21 cellular contexts compared by ENCODE assay signal in the genomic region with DNA sequence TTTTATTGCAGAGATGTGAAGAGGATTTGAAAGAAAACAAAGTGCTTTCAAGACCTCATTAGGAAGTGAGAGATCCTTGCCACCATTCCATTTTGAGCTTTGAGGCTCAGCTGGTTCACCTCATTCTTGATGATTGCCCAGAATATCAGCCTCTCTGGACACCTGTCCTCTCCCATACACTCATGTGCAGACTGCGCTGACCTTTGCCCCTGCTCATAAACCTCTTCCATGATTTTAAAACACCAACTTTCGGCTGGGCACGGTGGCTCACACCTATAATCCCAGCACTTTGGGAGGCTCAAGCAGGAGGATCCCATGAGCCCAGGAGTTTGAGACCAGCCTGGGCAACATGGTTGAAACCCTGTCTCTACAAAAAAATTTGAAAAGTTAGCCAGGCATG. TPM values are rescaled to one million over a fixed set of nuclear protein-coding genes. Genes with fewer than 3 reads are reported as not detected.
"Had no signal": no experiment of that assay in that cellular context is flagged by ENCODE, and none has a peak within 500 bp of the region (broad histone marks: within the 10 kb centered on the region; RNA-seq: fewer than 3 reads in every experiment).

No MANE protein-coding gene starts in this region.

- H3K4me3 ChIP-seq: SK-N-MC had no signal

- H3K27ac ChIP-seq: brain microvascular endothelial cell, SK-N-MC had no signal

- DNase-seq: activated CD4-positive, alpha-beta T cell treated with anti-CD3 and anti-CD28 coated beads for 4 hours; activated CD4-positive, CD25-positive, alpha-beta regulatory T cell; activated CD8-positive, alpha-beta T cell treated with anti-CD3 and anti-CD28 coated beads for 36 hours; activated naive CD4-positive, alpha-beta T cell treated with anti-CD3 and anti-CD28 coated beads, Interleukin-2, amount 50 U/mL, for 16 hours; brain microvascular endothelial cell; KG1; NCI-H1048; NCI-H146; NCI-H187 treated with DMSO at 0.1 percent for 48 hours; NCI-H2171 treated with DMSO at 0.1 percent for 48 hours; NCI-H226; NCI-H510A; NCI-H526 treated with DMSO at 0.1 percent for 48 hours; RPMI8226; T-cell; T-helper 2 cell; T1000 had no signal

- ATAC-seq: activated CD8-positive, alpha-beta T cell treated with anti-CD3 and anti-CD28 coated beads for 36 hours; Panc1; Right ventricle myocardium inferior; T-cell had no signal

- H3K9me3 Mint-ChIP-seq: activated CD8-positive, alpha-beta T cell treated with anti-CD3 and anti-CD28 coated beads for 36 hours; IgD-negative memory B cell; T-cell had no signal

- H3K27me3 ChIP-seq: brain microvascular endothelial cell had no signal

- H3K4me3 Mint-ChIP-seq: activated CD8-positive, alpha-beta T cell treated with anti-CD3 and anti-CD28 coated beads for 36 hours; T-cell had no signal

- H3K27me3 Mint-ChIP-seq: activated CD8-positive, alpha-beta T cell treated with anti-CD3 and anti-CD28 coated beads for 36 hours; IgD-negative memory B cell; T-cell had no signal

RNA-seq across cellular contexts. Expression of gene GPD1, which starts 17.1 kb away (rescaled TPM):
- polyA plus RNA-seq: IgD-negative memory B cell had no signal
